Comparison of ENCODE assay signal across 1 cellular context in the genomic region with DNA sequence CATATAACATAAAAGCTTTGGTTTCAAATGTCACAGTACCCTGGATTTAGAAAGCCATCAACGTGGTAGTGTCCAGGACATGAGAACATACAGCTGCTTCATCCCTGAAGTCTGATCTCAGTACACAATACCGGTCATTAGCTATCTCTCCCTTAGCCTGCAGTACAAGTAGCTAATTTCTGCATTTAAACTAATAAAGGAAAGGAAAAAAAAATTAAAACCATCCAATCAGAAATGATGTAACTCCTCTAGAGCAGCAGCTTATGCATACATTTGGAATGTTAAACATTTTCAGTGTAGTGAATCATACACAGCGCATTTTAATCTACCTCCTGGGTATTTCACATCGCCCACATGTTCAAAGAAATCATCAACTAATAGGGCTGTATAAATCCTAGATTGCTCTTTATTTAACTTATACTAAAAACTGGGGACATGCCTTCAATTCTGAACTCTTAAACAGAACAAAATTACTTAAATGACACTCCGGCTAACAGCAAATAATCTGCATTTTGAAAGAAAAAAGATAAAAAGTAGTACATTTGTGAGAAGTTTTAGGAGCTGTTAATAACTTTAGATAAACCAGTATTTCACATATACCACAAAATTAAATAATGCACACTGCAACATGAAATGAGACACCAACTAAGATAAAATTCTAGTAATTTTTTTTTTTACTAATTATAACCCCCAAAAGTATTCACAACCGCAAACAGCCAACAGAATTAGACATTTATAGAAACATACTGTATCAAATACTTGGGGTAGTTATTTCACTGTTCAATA.
TF ChIP-seq lines count a peak whose summit lies in the region.

No MANE protein-coding gene starts in this region.

TF ChIP-seq in GM23338, 12 proteins besides CTCF, POLR2A, EP300 and RAD21:
- TF ChIP-seq ZNF462 (CRISPR knock-in tag; IDR thresholded peaks at IDR 0.05) (no peak), ZNF331 (CRISPR knock-in tag; IDR thresholded peaks at IDR 0.05; ENCODE audit: low read depth) (no peak), CREB1 (CRISPR knock-in tag; IDR thresholded peaks at IDR 0.05; ENCODE audit: low read depth) (no peak), STAT1 (IDR thresholded peaks at IDR 0.05; ENCODE audit: unreplicated experiment) (no peak), NANOG (IDR thresholded peaks at IDR 0.05; ENCODE audit: borderline replicate concordance) (no peak), JUNB (IDR thresholded peaks at IDR 0.05; ENCODE audit: unreplicated experiment) (no peak), POLR2AphosphoS5 (IDR thresholded peaks at IDR 0.05; ENCODE audit: low read depth) (no peak), EZH2phosphoT487 (IDR thresholded peaks at IDR 0.05; ENCODE audit: unreplicated experiment) (no peak), ZNF114 (CRISPR knock-in tag; IDR thresholded peaks at IDR 0.05) (no peak)
- TF ChIP-seq, protein P1, sequence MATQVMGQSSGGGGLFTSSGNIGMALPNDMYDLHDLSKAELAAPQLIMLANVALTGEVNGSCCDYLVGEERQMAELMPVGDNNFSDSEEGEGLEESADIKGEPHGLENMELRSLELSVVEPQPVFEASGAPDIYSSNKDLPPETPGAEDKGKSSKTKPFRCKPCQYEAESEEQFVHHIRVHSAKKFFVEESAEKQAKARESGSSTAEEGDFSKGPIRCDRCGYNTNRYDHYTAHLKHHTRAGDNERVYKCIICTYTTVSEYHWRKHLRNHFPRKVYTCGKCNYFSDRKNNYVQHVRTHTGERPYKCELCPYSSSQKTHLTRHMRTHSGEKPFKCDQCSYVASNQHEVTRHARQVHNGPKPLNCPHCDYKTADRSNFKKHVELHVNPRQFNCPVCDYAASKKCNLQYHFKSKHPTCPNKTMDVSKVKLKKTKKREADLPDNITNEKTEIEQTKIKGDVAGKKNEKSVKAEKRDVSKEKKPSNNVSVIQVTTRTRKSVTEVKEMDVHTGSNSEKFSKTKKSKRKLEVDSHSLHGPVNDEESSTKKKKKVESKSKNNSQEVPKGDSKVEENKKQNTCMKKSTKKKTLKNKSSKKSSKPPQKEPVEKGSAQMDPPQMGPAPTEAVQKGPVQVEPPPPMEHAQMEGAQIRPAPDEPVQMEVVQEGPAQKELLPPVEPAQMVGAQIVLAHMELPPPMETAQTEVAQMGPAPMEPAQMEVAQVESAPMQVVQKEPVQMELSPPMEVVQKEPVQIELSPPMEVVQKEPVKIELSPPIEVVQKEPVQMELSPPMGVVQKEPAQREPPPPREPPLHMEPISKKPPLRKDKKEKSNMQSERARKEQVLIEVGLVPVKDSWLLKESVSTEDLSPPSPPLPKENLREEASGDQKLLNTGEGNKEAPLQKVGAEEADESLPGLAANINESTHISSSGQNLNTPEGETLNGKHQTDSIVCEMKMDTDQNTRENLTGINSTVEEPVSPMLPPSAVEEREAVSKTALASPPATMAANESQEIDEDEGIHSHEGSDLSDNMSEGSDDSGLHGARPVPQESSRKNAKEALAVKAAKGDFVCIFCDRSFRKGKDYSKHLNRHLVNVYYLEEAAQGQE (IDR thresholded peaks at IDR 0.05; ENCODE audit: unreplicated experiment): no peak
